ENCODE assay signal across 26 cellular contexts in the genomic region with DNA sequence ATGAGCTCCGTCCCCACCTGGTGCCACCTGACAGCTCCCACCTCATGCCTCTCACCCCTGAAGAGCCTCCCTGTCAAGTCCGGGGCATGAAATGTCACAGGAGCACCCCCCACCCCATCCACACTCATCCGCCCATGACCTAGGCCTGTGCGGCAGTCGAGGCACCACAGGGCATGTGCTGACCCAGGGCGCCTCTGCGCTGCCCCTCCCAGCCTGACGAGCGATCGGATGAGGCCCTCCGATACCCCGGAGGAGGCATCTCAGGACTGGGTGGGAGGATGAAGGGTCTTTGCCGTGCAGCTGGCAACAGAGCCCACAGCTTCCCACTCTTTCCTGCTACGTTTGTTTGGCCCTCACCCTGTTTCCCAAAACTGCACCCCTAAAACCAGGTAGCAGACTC.
"Had no signal": no experiment of that assay in that cellular context is flagged by ENCODE, and none has a peak within 500 bp of the region (broad histone marks: within the 10 kb centered on the region; RNA-seq: fewer than 3 reads in every experiment).

No MANE protein-coding gene starts in this region.

- FAIRE-seq: pancreas, small intestine had no signal

- H3K27ac ChIP-seq: neural progenitor cell, neutrophil, pancreas, prostate gland, right atrium auricular region, right lobe of liver, sigmoid colon, stomach, thoracic aorta, thyroid gland, tibial nerve, upper lobe of left lung, uterus had no signal

- H3K36me3 ChIP-seq: neural progenitor cell, neutrophil, pancreas, prostate gland, right atrium auricular region, right lobe of liver, sigmoid colon, stomach, thoracic aorta, thyroid gland, tibial nerve, upper lobe of left lung, uterus had no signal

- H3K4me2 ChIP-seq: neural progenitor cell had no signal

- H3K4me3 ChIP-seq: neural progenitor cell, pancreas, prostate gland, right atrium auricular region, right lobe of liver, sigmoid colon, stomach, thoracic aorta, thyroid gland, tibial nerve, upper lobe of left lung, uterus had no signal

- H3K9me3 ChIP-seq: neutrophil, pancreas, prostate gland, right atrium auricular region, right lobe of liver, thoracic aorta, thyroid gland, upper lobe of left lung, uterus had no signal

- DNase-seq: naive thymus-derived CD4-positive, alpha-beta T cell; natural killer cell; nucleus accumbens; retina; sigmoid colon; small intestine; stimulated activated CD4-positive, alpha-beta T cell treated with anti-CD3 and anti-CD28 coated beads, Interleukin-15, amount 100 ng/mL, for 24 hours; stimulated activated CD4-positive, alpha-beta T cell treated with anti-CD3 and anti-CD28 coated beads, Interleukin-2, amount 100 ng/mL, for 24 hours; stimulated activated CD4-positive, alpha-beta T cell treated with anti-CD3 and anti-CD28 coated beads, Interleukin-2, amount 100 ng/mL, for 48 hours; stimulated activated CD4-positive, alpha-beta T cell treated with anti-CD3 and anti-CD28 coated beads, Interleukin-4, amount 100 ng/mL, for 24 hours; stimulated activated naive B cell treated with anti-CD40 and anti-IgM and Interleukin-4, amounts not matched to agents 10 μg/mL and 1 μg/mL and 100 μg/mL, for 72 hours; stimulated activated naive CD4-positive, alpha-beta T cell treated with Interleukin-2 at 50 U/mL for 16 hours; stomach; thyroid gland; trophoblast cell; uterus had no signal

- H2AFZ ChIP-seq: neural progenitor cell had no signal

- ATAC-seq: naive thymus-derived CD4-positive, alpha-beta T cell; natural killer cell; pancreas; stimulated activated effector memory CD8-positive, alpha-beta T cell treated with anti-CD3 and anti-CD28 coated beads, Interleukin-12 subunit alpha, Interleukin-12 subunit beta, amount 100 ng/mL, for 72 hours; stimulated activated naive B cell treated with anti-CD40 and anti-IgM and Interleukin-4, amounts not matched to agents 10 μg/mL and 1 μg/mL and 100 μg/mL, for 72 hours had no signal

- H3K27me3 ChIP-seq: neural progenitor cell, neutrophil, pancreas, right atrium auricular region, right lobe of liver, sigmoid colon, stomach, thyroid gland, tibial nerve, upper lobe of left lung, uterus had no signal

- H3K9ac ChIP-seq: neural progenitor cell had no signal

- H3K4me1 ChIP-seq: neural progenitor cell, pancreas, prostate gland, right atrium auricular region, right lobe of liver, sigmoid colon, stomach, thyroid gland, tibial nerve, upper lobe of left lung, uterus had no signal
